Comparison of ENCODE assay signal across 24 cellular contexts in the genomic region with DNA sequence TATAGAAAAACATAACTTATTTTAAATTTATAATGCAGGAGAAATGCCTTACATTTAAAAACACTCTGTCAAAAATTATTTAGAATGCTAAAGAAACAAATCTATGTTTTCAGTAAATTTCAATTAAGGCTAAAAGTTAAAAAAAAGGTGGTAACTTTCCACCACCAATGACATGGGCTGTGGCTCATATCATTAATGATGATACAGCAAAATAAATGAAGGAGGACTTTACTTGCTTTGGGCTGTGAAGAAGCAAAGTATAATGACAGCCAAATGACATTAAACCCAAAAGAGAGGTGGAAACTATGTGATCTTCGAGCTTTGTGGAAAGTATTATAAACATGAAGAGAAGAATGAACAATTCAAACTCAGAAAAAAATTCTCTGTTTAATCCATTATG.
"Had no signal": no experiment of that assay in that cellular context is flagged by ENCODE, and none has a peak within 500 bp of the region (broad histone marks: within the 10 kb centered on the region; RNA-seq: fewer than 3 reads in every experiment).

No MANE protein-coding gene starts in this region.

- FAIRE-seq: colon had no signal

- H3K27ac Mint-ChIP-seq: dendritic cell treated with granulocyte-macrophage colony-stimulating factor and Interleukin-4, amounts not matched to agents 40 ng/mL and 50 ng/mL, for 4 days; effector memory CD8-positive, alpha-beta T cell; naive thymus-derived CD8-positive, alpha-beta T cell; stimulated activated memory B cell treated with anti-CD40 and anti-IgM and Interleukin-4, amounts not matched to agents 10 μg/mL and 1 μg/mL and 100 μg/mL, for 72 hours; stimulated activated naive CD8-positive, alpha-beta T cell treated with anti-CD3 and anti-CD28 coated beads, Interleukin-15, Interleukin-2, amounts not matched to agents 100 ng/mL and 50 ng/mL, for 24 hours had no signal

- H3K27ac ChIP-seq: esophagus squamous epithelium, foreskin keratinocyte, hepatocyte, parathyroid adenoma, psoas muscle, spleen, testis, upper lobe of right lung had no signal

- DNase-seq: cerebellar nuclear complex; effector memory CD8-positive, alpha-beta T cell; esophagus squamous epithelium; foreskin keratinocyte; head of caudate nucleus; kidney; left cardiac atrium; naive thymus-derived CD8-positive, alpha-beta T cell; psoas muscle; retina; spleen; stimulated activated CD4-positive, alpha-beta T cell treated with anti-CD3 and anti-CD28 coated beads, Interleukin-15, amount 100 ng/mL, for 24 hours; stimulated activated CD4-positive, alpha-beta T cell treated with anti-CD3 and anti-CD28 coated beads, Interleukin-1b, Interleukin-23, amount 100 ng/mL, for 48 hours; stimulated activated CD4-positive, alpha-beta T cell treated with anti-CD3 and anti-CD28 coated beads, Interleukin-4, amount 100 ng/mL, for 24 hours; testis; upper lobe of right lung had no signal

- H2AFZ ChIP-seq: hepatocyte, parathyroid adenoma had no signal

- H3K27me3 Mint-ChIP-seq: dendritic cell treated with granulocyte-macrophage colony-stimulating factor and Interleukin-4, amounts not matched to agents 40 ng/mL and 50 ng/mL, for 4 days had no signal

- H3K36me3 ChIP-seq: esophagus squamous epithelium, spleen, tibial nerve, upper lobe of right lung had no signal

- H3K4me1 Mint-ChIP-seq: stimulated activated memory B cell treated with anti-CD40 and anti-IgM and Interleukin-4, amounts not matched to agents 10 μg/mL and 1 μg/mL and 100 μg/mL, for 72 hours had no signal

- H3K4me3 ChIP-seq: esophagus squamous epithelium, hepatocyte, psoas muscle, spleen, testis, tibial nerve, upper lobe of right lung had no signal

- H3K4me1 ChIP-seq: testis had no signal

- ATAC-seq: effector memory CD8-positive, alpha-beta T cell; foreskin keratinocyte; naive thymus-derived CD8-positive, alpha-beta T cell; stimulated activated memory B cell treated with anti-CD40 and anti-IgM and Interleukin-4, amounts not matched to agents 10 μg/mL and 1 μg/mL and 100 μg/mL, for 72 hours; upper lobe of right lung had no signal

- H3K9ac ChIP-seq: parathyroid adenoma had no signal

- H3K27me3 ChIP-seq: esophagus squamous epithelium, foreskin keratinocyte, hepatocyte, spleen, testis, tibial nerve, upper lobe of right lung had no signal

- H3K4me3 Mint-ChIP-seq: dendritic cell treated with granulocyte-macrophage colony-stimulating factor and Interleukin-4, amounts not matched to agents 40 ng/mL and 50 ng/mL, for 4 days; effector memory CD8-positive, alpha-beta T cell; naive thymus-derived CD8-positive, alpha-beta T cell; neural crest cell; stimulated activated memory B cell treated with anti-CD40 and anti-IgM and Interleukin-4, amounts not matched to agents 10 μg/mL and 1 μg/mL and 100 μg/mL, for 72 hours; stimulated activated naive CD8-positive, alpha-beta T cell treated with anti-CD3 and anti-CD28 coated beads, Interleukin-15, Interleukin-2, amounts not matched to agents 100 ng/mL and 50 ng/mL, for 24 hours had no signal

- H3K9me3 Mint-ChIP-seq: dendritic cell treated with granulocyte-macrophage colony-stimulating factor and Interleukin-4, amounts not matched to agents 40 ng/mL and 50 ng/mL, for 4 days; effector memory CD8-positive, alpha-beta T cell; naive thymus-derived CD8-positive, alpha-beta T cell; neural crest cell; stimulated activated memory B cell treated with anti-CD40 and anti-IgM and Interleukin-4, amounts not matched to agents 10 μg/mL and 1 μg/mL and 100 μg/mL, for 72 hours; stimulated activated naive CD8-positive, alpha-beta T cell treated with anti-CD3 and anti-CD28 coated beads, Interleukin-15, Interleukin-2, amounts not matched to agents 100 ng/mL and 50 ng/mL, for 24 hours had no signal

- H3K4me2 ChIP-seq: hepatocyte had no signal

- H3K9me3 ChIP-seq: esophagus squamous epithelium, psoas muscle, spleen, testis, tibial nerve, upper lobe of right lung had no signal

- H3K36me3 Mint-ChIP-seq: stimulated activated memory B cell treated with anti-CD40 and anti-IgM and Interleukin-4, amounts not matched to agents 10 μg/mL and 1 μg/mL and 100 μg/mL, for 72 hours had no signal
